9 cellular contexts compared by ENCODE assay signal in genomic region chr7:134693256-134693655, GRCh38. TPM values are rescaled to one million over a fixed set of nuclear protein-coding genes. Genes with fewer than 3 reads are reported as not detected.
DNase-seq lines count a peak whose midpoint lies in the region; ATAC-seq, FAIRE-seq and TF ChIP-seq lines count a peak whose summit lies in the region.
"Had no signal": no experiment of that assay in that cellular context is flagged by ENCODE, and none has a peak within 500 bp of the region (broad histone marks: within the 10 kb centered on the region; RNA-seq: fewer than 3 reads in every experiment).

No MANE protein-coding gene starts in this region.

- no peaks in the 10 kb centered on the region for H3K9me3 ChIP-seq in mammary epithelial cell (replicated peaks; ENCODE audit: insufficient read depth, low read length)

- H3K79me2 ChIP-seq in mammary epithelial cell (ENCODE audit: insufficient read depth, low read length) = no peaks in the 10 kb centered on the region

- TF ChIP-seq CTCF in AG09319 (IDR thresholded peaks at IDR 0.05; ENCODE audit: low read depth, low read length) (no peak), mammary epithelial cell (conservative IDR thresholded peaks at IDR 0.05 in 1 of 2, IDR thresholded peaks at IDR 0.05 in 1 of 2; ENCODE audit: extremely low read depth in 1 of 2, insufficient read depth in 1 of 2, low read depth in 1 of 2, low read length in 2 of 2) (no peak), omental fat pad (IDR thresholded peaks at IDR 0.05) (no peak)

- CTCF ChIA-PET in mammary epithelial cell (lab: Charles Lee; ENCODE audit: low non-redundant PET) = interaction anchor here (0.5 to 0.7 kb wide), 5 partner anchors 29 to 840 kb away, joined by 3 to 8 read pairs (median 5); no protein-coding TSS in a partner anchor

- peaks cover 43% of the 10 kb centered on the region for H3K4me1 ChIP-seq in mammary epithelial cell (ENCODE audit: insufficient read depth, low read length)

- no TSS peak for BruUV-seq in mammary epithelial cell (replicated peaks; lab: Mats Ljungman, UMichigan)

- peak overlapping the region; percentile 66 for H3K4me2 ChIP-seq in mammary epithelial cell (ENCODE audit: insufficient read depth, low read depth, low read length)

- no peaks in the 10 kb centered on the region for H4K20me1 ChIP-seq in mammary epithelial cell (ENCODE audit: insufficient read depth, low read length)

- no peaks in the 10 kb centered on the region for H3K36me3 ChIP-seq in mammary epithelial cell (ENCODE audit: insufficient read depth, low read length)

- ATAC-seq in omental fat pad (ENCODE audit: low FRiP score) (peak; percentile 52), HG03354 (IDR thresholded peaks at IDR 0.05; ENCODE audit: poor library complexity, severe bottlenecking, unreplicated experiment) (no peak)

- peak; percentile 85 for DNase-seq in AG09319 (ENCODE audit: extremely low read depth, low read depth)
- DNase-seq in HTR-8/SVneo (ENCODE audit: insufficient read length, low spot score) = peak; percentile 76
- peak; percentile 94 for DNase-seq in mammary epithelial cell
- no peak for DNase-seq in omental fat pad (ENCODE audit: low spot score)
- DNase-seq in HuH-7.5 (ENCODE audit: low spot score) = no peak
- DNase-seq in NCI-H1417 (lab: John Stamatoyannopoulos, UW) = no peak
- DNase-seq in NCI-H345 treated with DMSO at 0.1 percent for 48 hours (lab: John Stamatoyannopoulos, UW; ENCODE audit: unreplicated experiment) = no peak
- DNase-seq: NCI-H2171 had no signal

- no peak overlapping the region for H3K4me3 ChIP-seq in mammary epithelial cell (replicated peaks in 1 of 3; ENCODE audit: insufficient read depth in 1 of 3, low read depth in 2 of 3, low read length in 3 of 3)

- in situ Hi-C loops in mammary epithelial cell (cut with MboI; ENCODE audit: low sequenced_read_pairs in 2 of 2) = loop anchor here in 1 of 2 donors (25.0 kb wide), 1 partner anchor 244 kb away; no protein-coding TSS in a partner anchor

- H2AFZ ChIP-seq in mammary epithelial cell (ENCODE audit: low read depth, low read length) = peak overlapping the region; percentile 53

- no peaks in the 10 kb centered on the region for H3K27me3 ChIP-seq in mammary epithelial cell (ENCODE audit: insufficient read depth, low read length)

- H3K27ac ChIP-seq in mammary epithelial cell (ENCODE audit: insufficient read depth, low read depth, low read length) = peak overlapping the region; percentile 16

- H3K9ac ChIP-seq in mammary epithelial cell (ENCODE audit: insufficient read depth, low read length) = no peak overlapping the region

- peak; percentile 38 for FAIRE-seq in HTR-8/SVneo (lab: Jason Lieb, UNC)

- intact Hi-C loops in mammary epithelial cell (cut with micrococcal nuclease) = loop anchor here (2.0 to 5.0 kb wide), 2 partner anchors 86 to 639 kb away; partner anchors contain the start of gene CALD1

- dilution Hi-C loops in mammary epithelial cell (cut with HindIII; ENCODE audit: low sequenced_read_pairs) = no loop called here

- 10% methylated on average over 4 of the region's 4 CpGs for WGBS in mammary epithelial cell (ENCODE audit: low coverage, missing lambda C conversion rate)

RNA-seq across cellular contexts. Expression of gene BPGM, which starts 46.6 kb away (rescaled TPM):
- 10 to 100 TPM; 21.3 to 55.2 TPM for total RNA-seq in mammary epithelial cell
- 15.1 TPM for polyA plus RNA-seq in mammary epithelial cell
- 5.8 TPM for polyA minus RNA-seq in mammary epithelial cell
- 10 to 100 TPM in 3 of 4 donors, 1 to 10 TPM in 1; 6.6 to 20.0 (median 13.5) TPM for total RNA-seq in omental fat pad

Comparison
In these comparisons a context has a peak if more than half of its experiments do, and no peak if none do; other contexts are left out.
1. DNase-seq: peak in AG09319 (single experiment), HTR-8/SVneo (single experiment) and mammary epithelial cell (single experiment); none in omental fat pad (single experiment), HuH-7.5 (single experiment), NCI-H1417 (0 of 3) and NCI-H345 treated with DMSO at 0.1 percent for 48 hours (single experiment).